In the genomic region with DNA sequence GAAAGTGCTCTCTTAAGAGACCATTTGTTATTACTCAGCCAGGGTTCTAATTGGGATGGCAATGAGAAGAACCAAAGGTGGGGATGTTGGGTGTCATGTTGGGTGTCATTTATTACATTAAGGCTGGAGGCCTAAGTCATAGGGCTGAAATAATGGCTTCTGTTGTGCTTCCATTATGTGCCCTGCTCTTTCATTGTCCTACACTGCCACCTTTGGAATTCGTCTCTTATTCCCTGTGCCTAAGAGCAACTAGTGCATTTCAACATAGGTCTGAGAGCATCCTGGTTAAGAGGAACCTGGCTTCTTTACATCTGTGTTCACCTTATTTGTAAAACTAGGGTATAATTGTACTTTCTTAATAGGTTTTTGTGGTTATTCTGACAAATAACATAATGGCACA, we compare ENCODE assay signal across 12 cellular contexts. TPM values are rescaled to one million over a fixed set of nuclear protein-coding genes. Genes with fewer than 3 reads are reported as not detected.
DNase-seq lines count a peak whose midpoint lies in the region; ATAC-seq and TF ChIP-seq lines count a peak whose summit lies in the region.
"Had no signal": no experiment of that assay in that cellular context is flagged by ENCODE, and none has a peak within 500 bp of the region (broad histone marks: within the 10 kb centered on the region; RNA-seq: fewer than 3 reads in every experiment).

No MANE protein-coding gene starts in this region.

- no peak overlapping the region for H3K4me3 ChIP-seq in foreskin fibroblast (ENCODE audit: low read depth in 1 of 2, low read length in 2 of 2)
- H3K4me3 ChIP-seq: thoracic aorta had no signal

- DNase-seq in NCI-H1694 treated with DMSO at 0.1 percent for 48 hours (lab: John Stamatoyannopoulos, UW) (peak; percentile 34), NCI-H1694 (lab: John Stamatoyannopoulos, UW) (no peak), HEK293T (ENCODE audit: extremely low spot score) (peak; percentile 12), WTC11 (ENCODE audit: low spot score) (no peak), lung microvascular endothelial cell (ENCODE audit: low read depth in 2 of 2) (peak; percentile 19 to 20), kidney glomerular epithelial cell (lab: John Stamatoyannopoulos, UW) (no peak), foreskin fibroblast (no peak)
- DNase-seq: activated CD8-positive, alpha-beta memory T cell treated with anti-CD3 and anti-CD28 coated beads, Interleukin-2, amount 50 U/mL, for 4 hours; amygdala; HCEC 1CT had no signal

- POLR2A ChIA-PET in HEK293T (lab: Yijun Ruan, JAX), result no interaction called here
- POLR2A ChIA-PET in WTC11 (lab: Charles Lee), result no interaction called here

- no peaks in the 10 kb centered on the region for H3K4me1 Mint-ChIP-seq in WTC11

- CTCF ChIA-PET in HEK293T (lab: Yijun Ruan, JAX) (no interaction called here), WTC11 (lab: Charles Lee) (interaction anchor here (0.6 to 1.3 kb wide), 3 partner anchors 83 to 278 kb away, joined by 3 read pairs; partner anchors contain the start of gene CRYBG3)

- H3K27me3 Mint-ChIP-seq in WTC11 (ENCODE audit: low read depth), result no peaks in the 10 kb centered on the region

- H3K9me3 Mint-ChIP-seq in WTC11, result no peaks in the 10 kb centered on the region

- ATAC-seq in WTC11, result peak; percentile 84
- ATAC-seq in HG02885 (IDR thresholded peaks at IDR 0.05; ENCODE audit: poor library complexity, unreplicated experiment), result no peak

- TF ChIP-seq CTCF in WTC11 (IDR thresholded peaks at IDR 0.05) (no peak), foreskin fibroblast (IDR thresholded peaks at IDR 0.05; ENCODE audit: low read depth, low read length) (no peak)

- no peak overlapping the region for H3K27ac Mint-ChIP-seq in WTC11

- H3K4me3 Mint-ChIP-seq in WTC11, result no peak overlapping the region

- peaks cover 13% of the 10 kb centered on the region for H3K36me3 Mint-ChIP-seq in WTC11

TF ChIP-seq in HEK293T, 16 proteins besides CTCF, POLR2A, EP300 and RAD21:
- TF ChIP-seq FOXM1 (IDR thresholded peaks at IDR 0.05; ENCODE audit: borderline replicate concordance) (no peak), FOXK2 (IDR thresholded peaks at IDR 0.05) (no peak), TARDBP (IDR thresholded peaks at IDR 0.05) (no peak), SUZ12 (IDR thresholded peaks at IDR 0.05) (no peak), LEF1 (IDR thresholded peaks at IDR 0.05; ENCODE audit: borderline replicate concordance) (no peak)

TF ChIP-seq in WTC11, 78 proteins besides CTCF, POLR2A, EP300 and RAD21:
- TF ChIP-seq FOXJ3 (CRISPR knock-in tag; IDR thresholded peaks at IDR 0.05; ENCODE audit: borderline replicate concordance), result no peak
- TF ChIP-seq ETV6 (CRISPR knock-in tag; IDR thresholded peaks at IDR 0.05), result no peak
- TF ChIP-seq RORB (CRISPR knock-in tag; IDR thresholded peaks at IDR 0.05), result no peak
- TF ChIP-seq ESRRA (CRISPR knock-in tag; IDR thresholded peaks at IDR 0.05; ENCODE audit: borderline replicate concordance), result no peak
- TF ChIP-seq, protein P1, sequence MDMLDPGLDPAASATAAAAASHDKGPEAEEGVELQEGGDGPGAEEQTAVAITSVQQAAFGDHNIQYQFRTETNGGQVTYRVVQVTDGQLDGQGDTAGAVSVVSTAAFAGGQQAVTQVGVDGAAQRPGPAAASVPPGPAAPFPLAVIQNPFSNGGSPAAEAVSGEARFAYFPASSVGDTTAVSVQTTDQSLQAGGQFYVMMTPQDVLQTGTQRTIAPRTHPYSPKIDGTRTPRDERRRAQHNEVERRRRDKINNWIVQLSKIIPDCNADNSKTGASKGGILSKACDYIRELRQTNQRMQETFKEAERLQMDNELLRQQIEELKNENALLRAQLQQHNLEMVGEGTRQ (CRISPR knock-in tag; IDR thresholded peaks at IDR 0.05), result no peak
- TF ChIP-seq ATF1 (CRISPR knock-in tag; IDR thresholded peaks at IDR 0.05), result no peak
- no peak for TF ChIP-seq IRF2 (CRISPR knock-in tag; IDR thresholded peaks at IDR 0.05; ENCODE audit: borderline replicate concordance, low read depth)
- TF ChIP-seq, protein P2, sequence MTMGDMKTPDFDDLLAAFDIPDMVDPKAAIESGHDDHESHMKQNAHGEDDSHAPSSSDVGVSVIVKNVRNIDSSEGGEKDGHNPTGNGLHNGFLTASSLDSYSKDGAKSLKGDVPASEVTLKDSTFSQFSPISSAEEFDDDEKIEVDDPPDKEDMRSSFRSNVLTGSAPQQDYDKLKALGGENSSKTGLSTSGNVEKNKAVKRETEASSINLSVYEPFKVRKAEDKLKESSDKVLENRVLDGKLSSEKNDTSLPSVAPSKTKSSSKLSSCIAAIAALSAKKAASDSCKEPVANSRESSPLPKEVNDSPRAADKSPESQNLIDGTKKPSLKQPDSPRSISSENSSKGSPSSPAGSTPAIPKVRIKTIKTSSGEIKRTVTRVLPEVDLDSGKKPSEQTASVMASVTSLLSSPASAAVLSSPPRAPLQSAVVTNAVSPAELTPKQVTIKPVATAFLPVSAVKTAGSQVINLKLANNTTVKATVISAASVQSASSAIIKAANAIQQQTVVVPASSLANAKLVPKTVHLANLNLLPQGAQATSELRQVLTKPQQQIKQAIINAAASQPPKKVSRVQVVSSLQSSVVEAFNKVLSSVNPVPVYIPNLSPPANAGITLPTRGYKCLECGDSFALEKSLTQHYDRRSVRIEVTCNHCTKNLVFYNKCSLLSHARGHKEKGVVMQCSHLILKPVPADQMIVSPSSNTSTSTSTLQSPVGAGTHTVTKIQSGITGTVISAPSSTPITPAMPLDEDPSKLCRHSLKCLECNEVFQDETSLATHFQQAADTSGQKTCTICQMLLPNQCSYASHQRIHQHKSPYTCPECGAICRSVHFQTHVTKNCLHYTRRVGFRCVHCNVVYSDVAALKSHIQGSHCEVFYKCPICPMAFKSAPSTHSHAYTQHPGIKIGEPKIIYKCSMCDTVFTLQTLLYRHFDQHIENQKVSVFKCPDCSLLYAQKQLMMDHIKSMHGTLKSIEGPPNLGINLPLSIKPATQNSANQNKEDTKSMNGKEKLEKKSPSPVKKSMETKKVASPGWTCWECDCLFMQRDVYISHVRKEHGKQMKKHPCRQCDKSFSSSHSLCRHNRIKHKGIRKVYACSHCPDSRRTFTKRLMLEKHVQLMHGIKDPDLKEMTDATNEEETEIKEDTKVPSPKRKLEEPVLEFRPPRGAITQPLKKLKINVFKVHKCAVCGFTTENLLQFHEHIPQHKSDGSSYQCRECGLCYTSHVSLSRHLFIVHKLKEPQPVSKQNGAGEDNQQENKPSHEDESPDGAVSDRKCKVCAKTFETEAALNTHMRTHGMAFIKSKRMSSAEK (CRISPR knock-in tag; IDR thresholded peaks at IDR 0.05; ENCODE audit: borderline replicate concordance), result no peak
- no peak for TF ChIP-seq ZNF121 (CRISPR knock-in tag; IDR thresholded peaks at IDR 0.05)
- TF ChIP-seq RELA (CRISPR knock-in tag; IDR thresholded peaks at IDR 0.05; ENCODE audit: borderline replicate concordance), result no peak

RNA-seq across cellular contexts. Expression of gene RIOX2, which starts 32.2 kb away (rescaled TPM):
- total RNA-seq in WTC11 (2021) (8.7 to 11.0 TPM (median 8.7 TPM) in 3 replicates), lung microvascular endothelial cell (20.7 and 27.0 TPM in 2 replicates)

Comparison
In these comparisons a context has a peak if more than half of its experiments do, and no peak if none do; other contexts are left out.
1. DNase-seq: peak in NCI-H1694 treated with DMSO at 0.1 percent for 48 hours (single experiment), HEK293T (single experiment) and lung microvascular endothelial cell (2 of 2); none in NCI-H1694 (single experiment), WTC11 (single experiment), kidney glomerular epithelial cell (single experiment) and foreskin fibroblast (0 of 2).